ENCODE assay signal across 9 cellular contexts in the genomic region with DNA sequence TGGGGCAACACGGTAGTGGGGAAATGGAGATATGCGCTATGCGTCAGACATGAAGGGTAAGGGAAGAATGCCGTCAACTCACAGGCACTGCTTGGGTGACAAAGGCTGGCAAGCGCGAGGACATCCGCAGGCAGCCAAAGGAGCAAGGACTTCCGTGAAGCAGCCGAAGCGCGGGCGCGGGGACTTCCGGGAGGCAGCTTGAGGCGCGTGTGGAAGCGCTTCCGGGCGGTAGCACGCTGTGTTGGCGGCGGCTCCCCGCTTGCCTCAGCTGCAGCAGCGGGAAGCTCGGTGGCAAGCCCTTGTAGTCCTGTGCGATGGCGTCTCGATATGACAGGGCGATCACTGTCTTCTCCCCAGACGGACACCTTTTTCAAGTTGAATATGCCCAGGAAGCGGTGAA. TPM values are rescaled to one million over a fixed set of nuclear protein-coding genes. Genes with fewer than 3 reads are reported as not detected.
A peak's percentile ranks its signal among the peaks of the same experiment; 100 is the strongest.
DNase-seq lines count a peak whose midpoint lies in the region; ATAC-seq and TF ChIP-seq lines count a peak whose summit lies in the region.
"Had no signal": no experiment of that assay in that cellular context is flagged by ENCODE, and none has a peak within 500 bp of the region (broad histone marks: within the 10 kb centered on the region; RNA-seq: fewer than 3 reads in every experiment).

A gene (plus strand): TSS at position 218 of the 400 bp plus-strand sequence. CDS start 97 bp downstream, at position 315.

- H3K4me1 Mint-ChIP-seq in activated B cell treated with CpG ODN at 0.5 μM for 24 hours: peaks cover 4% of the 10 kb centered on the region
- no peaks in the 10 kb centered on the region for H3K4me1 Mint-ChIP-seq in dendritic cell treated with granulocyte-macrophage colony-stimulating factor and Interleukin-4, amounts not matched to agents 40 ng/mL and 50 ng/mL, for 4 days (ENCODE audit: low read depth)

- peak within 1 kb of the TSS; percentile 83 for H3K4me3 Mint-ChIP-seq in activated B cell treated with CpG ODN at 0.5 μM for 24 hours
- peak within 1 kb of the TSS; percentile 40 for H3K4me3 Mint-ChIP-seq in dendritic cell treated with granulocyte-macrophage colony-stimulating factor and Interleukin-4, amounts not matched to agents 40 ng/mL and 50 ng/mL, for 4 days

- CTCF ChIA-PET in activated B cell treated with CpG ODN at 0.5 μM for 24 hours (lab: Charles Lee): no interaction called here

- no peaks in the 10 kb centered on the region for H3K36me3 Mint-ChIP-seq in activated B cell treated with CpG ODN at 0.5 μM for 24 hours (ENCODE audit: low read depth)
- H3K36me3 Mint-ChIP-seq in dendritic cell treated with granulocyte-macrophage colony-stimulating factor and Interleukin-4, amounts not matched to agents 40 ng/mL and 50 ng/mL, for 4 days (ENCODE audit: low read depth): no peaks in the 10 kb centered on the region

- H3K27ac Mint-ChIP-seq in activated B cell treated with CpG ODN at 0.5 μM for 24 hours: peak within 1 kb of the TSS; percentile 81
- no peak within 1 kb of the TSS for H3K27ac Mint-ChIP-seq in dendritic cell treated with granulocyte-macrophage colony-stimulating factor and Interleukin-4, amounts not matched to agents 40 ng/mL and 50 ng/mL, for 4 days

- intact Hi-C loops in activated B cell treated with CpG ODN at 0.5 μM for 24 hours (cut with micrococcal nuclease): no loop called here
- intact Hi-C loops in dendritic cell treated with granulocyte-macrophage colony-stimulating factor and Interleukin-4, amounts not matched to agents 40 ng/mL and 50 ng/mL, for 4 days (cut with micrococcal nuclease): no loop called here

- no peaks in the 10 kb centered on the region for H3K27me3 Mint-ChIP-seq in activated B cell treated with CpG ODN at 0.5 μM for 24 hours
- no peaks in the 10 kb centered on the region for H3K27me3 Mint-ChIP-seq in dendritic cell treated with granulocyte-macrophage colony-stimulating factor and Interleukin-4, amounts not matched to agents 40 ng/mL and 50 ng/mL, for 4 days

- peak; percentile 75 for ATAC-seq in activated B cell treated with CpG ODN at 0.5 μM for 24 hours (ENCODE audit: low read depth)
- ATAC-seq in GM18520 (IDR thresholded peaks at IDR 0.05; ENCODE audit: unreplicated experiment): no peak
- no peak for ATAC-seq in HG03565 (IDR thresholded peaks at IDR 0.05; ENCODE audit: unreplicated experiment)
- no peak for ATAC-seq in HG02885 (IDR thresholded peaks at IDR 0.05; ENCODE audit: poor library complexity, unreplicated experiment)

- POLR2A ChIA-PET in activated B cell treated with CpG ODN at 0.5 μM for 24 hours (lab: Charles Lee): interaction anchor here (1.3 to 1.6 kb wide), 2 partner anchors 43 to 93 kb away, joined by 3 to 5 read pairs; a partner anchor contains a TSS

- H3K9me3 Mint-ChIP-seq in activated B cell treated with CpG ODN at 0.5 μM for 24 hours: no peaks in the 10 kb centered on the region
- H3K9me3 Mint-ChIP-seq in dendritic cell treated with granulocyte-macrophage colony-stimulating factor and Interleukin-4, amounts not matched to agents 40 ng/mL and 50 ng/mL, for 4 days: peaks cover 8% of the 10 kb centered on the region

- TF ChIP-seq CTCF in GM10266 (IDR thresholded peaks at IDR 0.05; ENCODE audit: control insufficient read depth, insufficient read depth, low read depth, missing control alignments) (no peak), activated B cell treated with CpG ODN at 0.5 μM for 24 hours (IDR thresholded peaks at IDR 0.05) (no peak)

- DNase-seq in GM10266 (ENCODE audit: extremely low spot score) (peak; percentile 31), activated B cell treated with CpG ODN at 0.5 μM for 24 hours (peak; percentile 22), NCI-H510A treated with DMSO at 0.1 percent for 48 hours (lab: John Stamatoyannopoulos, UW) (no peak)
- peak; percentile 36 to 37 for DNase-seq in stimulated activated CD4-positive, alpha-beta T cell treated with anti-CD3 and anti-CD28 coated beads, Interleukin-1b, Interleukin-23, amount 100 ng/mL, for 4 hours (ENCODE audit: low read depth in 2 of 2)

RNA-seq across cellular contexts. Expression of the gene that starts here (rescaled TPM):
- 0.89 and 0.93 TPM in 2 replicates for total RNA-seq in activated B cell treated with CpG ODN at 0.5 μM for 24 hours
- total RNA-seq: pulmonary artery endothelial cell had no signal

Comparison
In these comparisons a context has a peak if more than half of its experiments do, and no peak if none do; other contexts are left out.
1. Peak in DNase-seq and ATAC-seq in activated B cell treated with CpG ODN at 0.5 μM for 24 hours; RNA of the gene not detected or under 1 TPM.